In the genomic region with DNA sequence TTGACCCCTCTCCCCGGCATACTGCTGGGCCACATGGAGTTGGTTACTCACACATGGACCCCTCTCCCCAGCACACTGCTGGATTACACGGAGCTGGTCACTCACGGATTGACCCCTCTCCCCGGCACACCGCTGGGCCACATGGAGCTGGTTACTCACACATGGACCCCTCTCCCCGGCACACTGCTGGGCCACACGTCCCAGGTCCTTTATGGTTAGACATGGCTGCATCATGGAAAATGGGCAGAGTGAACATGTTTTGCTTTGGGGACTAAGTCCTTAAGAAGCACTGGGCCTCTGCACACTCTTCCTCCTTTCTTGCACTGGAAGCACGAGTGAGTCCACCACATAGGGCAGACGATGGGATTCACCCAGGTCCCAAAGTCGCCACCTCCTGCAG, we compare ENCODE assay signal across 8 cellular contexts.
"Had no signal": no experiment of that assay in that cellular context is flagged by ENCODE, and none has a peak within 500 bp of the region (broad histone marks: within the 10 kb centered on the region; RNA-seq: fewer than 3 reads in every experiment).

No MANE protein-coding gene starts in this region.

- H3K4me3 Mint-ChIP-seq: GM23338, H9 had no signal

- H3K4me1 Mint-ChIP-seq: GM23338, H9 had no signal

- H3K27ac ChIP-seq: HL-60 had no signal

- H3K27ac Mint-ChIP-seq: GM23338, H9 had no signal

- H3K4me2 ChIP-seq: GM23338 had no signal

- DNase-seq: H9, HCEC 1CT, IMR-90 had no signal

- H2AFZ ChIP-seq: GM23338 had no signal

- H3K4me3 ChIP-seq: GM23338, K562 had no signal

- FAIRE-seq: H1, H54, K562 had no signal

- ATAC-seq: GM23338, K562 had no signal
